In genomic region chr11:62556102-62556871, GRCh38 we compare ENCODE assay signal across 8 cellular contexts. TPM values are rescaled to one million over a fixed set of nuclear protein-coding genes. Genes with fewer than 3 reads are reported as not detected.
DNase-seq lines count a peak whose midpoint lies in the region; ATAC-seq and TF ChIP-seq lines count a peak whose summit lies in the region.

No MANE protein-coding gene starts in this region.

- intact Hi-C loops in vagina (cut with DNase I): no loop called here

- peaks cover 7% of the 10 kb centered on the region for H3K36me3 Mint-ChIP-seq in activated naive CD4-positive, alpha-beta T cell treated with anti-CD3 and anti-CD28 coated beads, Interleukin-2, amount 50 U/mL, for 24 hours

- peak overlapping the region; percentile 68 for H3K4me2 ChIP-seq in parathyroid adenoma (ENCODE audit: low read length)

- peak; percentile 40 for ATAC-seq in GM19023 (IDR thresholded peaks at IDR 0.05; ENCODE audit: unreplicated experiment)
- peak; percentile 32 for ATAC-seq in HG03571 (IDR thresholded peaks at IDR 0.05; ENCODE audit: unreplicated experiment)

- H3K4me1 Mint-ChIP-seq in activated naive CD4-positive, alpha-beta T cell treated with anti-CD3 and anti-CD28 coated beads, Interleukin-2, amount 50 U/mL, for 24 hours: peaks cover 85% of the 10 kb centered on the region

- H3K9me3 ChIP-seq in parathyroid adenoma (ENCODE audit: control insufficient read depth, low read length): no peaks in the 10 kb centered on the region
- H3K9me3 ChIP-seq in vagina: no peaks in the 10 kb centered on the region

- peak overlapping the region; percentile 47 for H2AFZ ChIP-seq in parathyroid adenoma

- H3K36me3 ChIP-seq in parathyroid adenoma (ENCODE audit: control insufficient read depth, insufficient read depth, low read length) (no peaks in the 10 kb centered on the region), vagina (peaks cover 0 to 15% of the 10 kb centered on the region in 2 donors)

- TF ChIP-seq CTCF in AG09309 (IDR thresholded peaks at IDR 0.05; ENCODE audit: control insufficient read depth, insufficient read depth, low read depth, low read length, missing control alignments) (no peak), parathyroid adenoma (IDR thresholded peaks at IDR 0.05) (no peak), vagina (IDR thresholded peaks at IDR 0.05) (no peak)

- peak overlapping the region; percentile 91 for H3K27ac Mint-ChIP-seq in activated naive CD4-positive, alpha-beta T cell treated with anti-CD3 and anti-CD28 coated beads, Interleukin-2, amount 50 U/mL, for 24 hours

- no peak for TF ChIP-seq POLR2A in vagina (IDR thresholded peaks at IDR 0.05)

- in situ Hi-C loops in SK-MEL-5 (cut with HindIII; ENCODE audit: low pct_unique_long_range_greater_than_20kb, low sequenced_read_pairs): no loop called here

- H3K27me3 ChIP-seq in parathyroid adenoma (ENCODE audit: control insufficient read depth, insufficient read depth, low read length) (no peaks in the 10 kb centered on the region), vagina (no peaks in the 10 kb centered on the region)

- H3K27ac ChIP-seq in parathyroid adenoma: peak overlapping the region; percentile 98
- peak overlapping the region; percentile 98 for H3K27ac ChIP-seq in vagina

- H3K27me3 Mint-ChIP-seq in activated naive CD4-positive, alpha-beta T cell treated with anti-CD3 and anti-CD28 coated beads, Interleukin-2, amount 50 U/mL, for 24 hours: no peaks in the 10 kb centered on the region

- H3K79me2 ChIP-seq in parathyroid adenoma: no peaks in the 10 kb centered on the region

- H3K4me1 ChIP-seq in parathyroid adenoma (peaks cover 47% of the 10 kb centered on the region), vagina (peaks cover 96% of the 10 kb centered on the region)

- peak; percentile 84 for DNase-seq in AG09309 (ENCODE audit: low read depth)
- DNase-seq in SK-MEL-5 (ENCODE audit: low read depth, low spot score): peak; percentile 93
- DNase-seq in glomerular endothelial cell (ENCODE audit: extremely low read depth, low read depth, low spot score): peak; percentile 72
- DNase-seq in vagina (ENCODE audit: extremely low spot score in 2 of 2): peak in 1 of 2 donors; percentile 97

- H3K4me3 Mint-ChIP-seq in activated naive CD4-positive, alpha-beta T cell treated with anti-CD3 and anti-CD28 coated beads, Interleukin-2, amount 50 U/mL, for 24 hours: peak overlapping the region; percentile 69

- no peak overlapping the region for H3K9ac ChIP-seq in parathyroid adenoma

- no peak overlapping the region for H3K4me3 ChIP-seq in AG09309 (ENCODE audit: control insufficient read depth, low read depth, low read length)
- H3K4me3 ChIP-seq in parathyroid adenoma (ENCODE audit: low read depth, low read length): peak overlapping the region; percentile 27
- peak overlapping the region; percentile 9 to 33 for H3K4me3 ChIP-seq in vagina

- no peaks in the 10 kb centered on the region for H3K9me3 Mint-ChIP-seq in activated naive CD4-positive, alpha-beta T cell treated with anti-CD3 and anti-CD28 coated beads, Interleukin-2, amount 50 U/mL, for 24 hours

RNA-seq across cellular contexts. Expression of gene AHNAK, which starts 9.7 kb away (rescaled TPM):
- total RNA-seq in SK-MEL-5 (2014; rRNA removed; shearing (Covaris generic)): 11.3 and 14.3 TPM in 2 replicates
- polyA plus RNA-seq in SK-MEL-5 (2015; cell fraction: cytosol; rRNA removed): 8.3 and 13.9 TPM in 2 replicates
- 27.3 and 58.8 TPM in 2 replicates for polyA plus RNA-seq in SK-MEL-5 (2015; cell fraction: nucleus; rRNA removed)
- 562 and 666 TPM in 2 replicates for total RNA-seq in glomerular endothelial cell
- 828 TPM for total RNA-seq in vagina

RNA-seq across cellular contexts. Expression of gene EEF1G, which starts 17.4 kb away (rescaled TPM):
- 1,631 and 1,643 TPM in 2 replicates for total RNA-seq in SK-MEL-5 (2014; rRNA removed; shearing (Covaris generic))
- polyA plus RNA-seq in SK-MEL-5 (2015; cell fraction: cytosol; rRNA removed): 1,536 and 1,592 TPM in 2 replicates
- polyA plus RNA-seq in SK-MEL-5 (2015; cell fraction: nucleus; rRNA removed): 237 and 258 TPM in 2 replicates
- total RNA-seq in glomerular endothelial cell: 1,186 and 1,947 TPM in 2 replicates
- 1,183 TPM for total RNA-seq in vagina

RNA-seq across cellular contexts. Expression of gene TUT1, which starts 35.0 kb away (rescaled TPM):
- total RNA-seq in SK-MEL-5 (2014; rRNA removed; shearing (Covaris generic)): 6.0 and 7.3 TPM in 2 replicates
- 14.4 and 20.9 TPM in 2 replicates for polyA plus RNA-seq in SK-MEL-5 (2015; cell fraction: cytosol; rRNA removed)
- 34.1 and 57.2 TPM in 2 replicates for polyA plus RNA-seq in SK-MEL-5 (2015; cell fraction: nucleus; rRNA removed)
- total RNA-seq in glomerular endothelial cell: 12.8 and 16.8 TPM in 2 replicates
- 12.0 TPM for total RNA-seq in vagina

RNA-seq across cellular contexts. Expression of gene MTA2, which starts 45.4 kb away (rescaled TPM):
- 55.4 and 56.3 TPM in 2 replicates for total RNA-seq in SK-MEL-5 (2014; rRNA removed; shearing (Covaris generic))
- polyA plus RNA-seq in SK-MEL-5 (2015; cell fraction: cytosol; rRNA removed): 39.2 and 51.2 TPM in 2 replicates
- 173 and 183 TPM in 2 replicates for polyA plus RNA-seq in SK-MEL-5 (2015; cell fraction: nucleus; rRNA removed)
- total RNA-seq in glomerular endothelial cell (143 and 154 TPM in 2 replicates), vagina (96.3 TPM)

RNA-seq across cellular contexts. Expression of gene EML3, which starts 56.3 kb away (rescaled TPM):
- 9.1 and 9.7 TPM in 2 replicates for total RNA-seq in SK-MEL-5 (2014; rRNA removed; shearing (Covaris generic))
- polyA plus RNA-seq in SK-MEL-5 (2015; cell fraction: cytosol; rRNA removed): 23.8 and 25.9 TPM in 2 replicates
- polyA plus RNA-seq in SK-MEL-5 (2015; cell fraction: nucleus; rRNA removed): 192 and 209 TPM in 2 replicates
- 33.2 and 83.2 TPM in 2 replicates for total RNA-seq in glomerular endothelial cell
- 69.0 TPM for total RNA-seq in vagina

Comparison
In these comparisons a context has a peak if more than half of its experiments do, and no peak if none do; other contexts are left out.
1. RNA of gene AHNAK, which starts 9.7 kb away (total RNA-seq): 828 TPM in vagina (single experiment) and 562 to 666 TPM in glomerular endothelial cell; 11.3 to 14.3 TPM in SK-MEL-5; every median in the first group is over 10 times any median in the second.